17 cellular contexts compared by ENCODE assay signal in the genomic region with DNA sequence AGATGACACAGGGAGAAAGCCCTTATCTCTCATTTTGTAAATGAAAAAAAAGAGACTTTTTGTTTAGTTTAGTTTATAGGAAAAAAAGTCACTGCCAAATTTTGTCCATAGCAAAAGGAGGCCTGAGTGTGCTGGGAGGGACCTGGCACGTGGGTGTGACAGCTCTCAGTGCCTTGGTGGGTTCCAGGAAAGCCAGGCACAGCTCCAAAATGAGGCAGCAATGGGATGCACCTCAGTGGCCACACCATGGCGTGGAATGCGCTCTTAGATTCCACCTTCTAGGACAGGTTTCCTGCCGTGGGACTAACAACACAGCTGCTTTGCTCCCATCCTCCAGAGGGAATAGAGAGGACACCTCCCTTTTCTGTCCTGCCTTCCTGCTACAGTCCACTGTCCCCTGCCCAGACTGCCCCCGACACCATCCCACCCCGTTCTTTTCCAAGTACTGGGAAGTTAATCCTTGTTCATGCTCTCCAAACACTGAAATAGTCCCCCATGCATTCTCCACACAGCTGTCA.
"Had no signal": no experiment of that assay in that cellular context is flagged by ENCODE, and none has a peak within 500 bp of the region (broad histone marks: within the 10 kb centered on the region; RNA-seq: fewer than 3 reads in every experiment).

No MANE protein-coding gene starts in this region.

- H3K27me3 ChIP-seq: dorsolateral prefrontal cortex, gastrocnemius medialis, tibial artery had no signal

- H3K4me1 ChIP-seq: gastrocnemius medialis, lower lobe of right lung, tibial artery had no signal

- H3K36me3 ChIP-seq: gastrocnemius medialis, lower lobe of right lung, tibial artery had no signal

- H3K27ac ChIP-seq: dorsolateral prefrontal cortex, gastrocnemius medialis, lower lobe of right lung, tibial artery had no signal

- ATAC-seq: activated CD4-positive, alpha-beta T cell treated with anti-CD3 and anti-CD28 coated beads for 36 hours; activated CD8-positive, alpha-beta memory T cell treated with anti-CD3 and anti-CD28 coated beads, Interleukin-2, amount 10 ng/mL, durations not matched to agents 7 days and 5 days; gastrocnemius medialis; WTC11 had no signal

- H3K4me3 ChIP-seq: dorsolateral prefrontal cortex, gastrocnemius medialis, lower lobe of right lung, tibial artery had no signal

- DNase-seq: activated CD4-positive, alpha-beta memory T cell treated with anti-CD3 and anti-CD28 coated beads, Interleukin-2, amount 10 ng/mL, durations not matched to agents 7 days and 5 days; activated CD4-positive, alpha-beta T cell treated with anti-CD3 and anti-CD28 coated beads for 36 hours; activated CD8-positive, alpha-beta memory T cell treated with anti-CD3 and anti-CD28 coated beads, Interleukin-2, amount 10 ng/mL, durations not matched to agents 7 days and 5 days; activated naive CD8-positive, alpha-beta T cell treated with anti-CD3 and anti-CD28 coated beads for 36 hours; amniotic stem cell; dorsolateral prefrontal cortex; erythroblast; gastrocnemius medialis; head of caudate nucleus; lower lobe of right lung; nephron progenitor cell; stimulated activated CD4-positive, alpha-beta T cell treated with anti-CD3 and anti-CD28 coated beads, Interleukin-2, amount 100 ng/mL, for 24 hours; stimulated activated naive CD4-positive, alpha-beta T cell treated with Interleukin-2 at 50 U/mL for 16 hours; SW 1271; T-helper 2 cell; tibial artery had no signal

- H3K9me3 ChIP-seq: gastrocnemius medialis, lower lobe of right lung, tibial artery had no signal
